In the genomic region with DNA sequence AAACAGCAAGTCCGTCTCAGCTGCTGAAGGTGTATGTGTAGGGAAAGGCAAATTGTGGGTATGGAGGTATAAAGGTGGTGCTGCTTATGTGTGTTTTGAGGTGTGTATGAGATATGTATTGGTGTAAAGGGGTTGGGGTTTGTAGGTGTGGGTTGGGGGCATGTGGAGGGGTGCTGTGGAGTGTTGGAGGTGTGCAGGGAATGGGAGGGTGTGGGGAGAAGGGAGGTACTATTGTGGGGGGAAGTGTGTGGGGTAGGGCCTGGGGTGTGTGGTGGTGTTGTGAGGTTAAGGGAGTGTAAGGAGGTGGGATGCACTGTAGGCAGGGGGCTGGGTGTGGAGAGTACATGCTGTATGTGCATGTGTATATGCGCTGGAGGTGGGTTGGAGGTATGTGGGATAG, we compare ENCODE assay signal across 11 cellular contexts. TPM values are rescaled to one million over a fixed set of nuclear protein-coding genes. Genes with fewer than 3 reads are reported as not detected.
DNase-seq lines count a peak whose midpoint lies in the region; ATAC-seq, FAIRE-seq and TF ChIP-seq lines count a peak whose summit lies in the region.
"Had no signal": no experiment of that assay in that cellular context is flagged by ENCODE, and none has a peak within 500 bp of the region (broad histone marks: within the 10 kb centered on the region; RNA-seq: fewer than 3 reads in every experiment).

No MANE protein-coding gene starts in this region.

- H3K27ac ChIP-seq in Karpas-422 (ENCODE audit: low read length) (peak overlapping the region; percentile 59), GM12878 (ENCODE audit: control insufficient read depth, insufficient read depth) (peak overlapping the region; percentile 38), layer of hippocampus (ENCODE audit: low read depth, low read length) (peak overlapping the region; percentile 65)

- DNase-seq in Karpas-422: no peak
- no peak for DNase-seq in GM12878 (ENCODE audit: low read depth, low spot score)
- no peak for DNase-seq in stimulated activated naive B cell treated with anti-CD40 and anti-IgM and Interleukin-4, amounts not matched to agents 10 μg/mL and 1 μg/mL and 100 μg/mL, for 72 hours
- DNase-seq in HuH-7 (ENCODE audit: low spot score): no peak
- no peak for DNase-seq in cerebellum (ENCODE audit: low spot score)
- DNase-seq in NCI-H82 (lab: John Stamatoyannopoulos, UW): no peak
- DNase-seq in activated effector memory CD4-positive, alpha-beta T cell treated with Interleukin-2 at 50 U/mL for 16 hours: no peak
- DNase-seq: NCI-H1436; stimulated activated CD8-positive, alpha-beta memory T cell treated with anti-CD3 and anti-CD28 coated beads, Interleukin-4, amount 100 ng/mL, for 48 hours had no signal

- H3K4me2 ChIP-seq in Karpas-422 (ENCODE audit: low read depth, low read length, poor library complexity, severe bottlenecking): peak overlapping the region; percentile 12
- peak overlapping the region; percentile 34; the same call in 1 of the 2 replicates for H3K4me2 ChIP-seq in GM12878 (ENCODE audit: control insufficient read depth, insufficient read depth)

- no peak for TF ChIP-seq RAD21 in GM12878 (IDR thresholded peaks at IDR 0.05; ENCODE audit: insufficient read depth, low read depth, low read length)

- no peak overlapping the region for H3K9ac ChIP-seq in Karpas-422 (ENCODE audit: low read length)
- H3K9ac ChIP-seq in GM12878 (ENCODE audit: control insufficient read depth, insufficient read depth, low read length): no peak overlapping the region

- TF ChIP-seq POLR2A in GM12878 (IDR thresholded peaks at IDR 0.05; ENCODE audit: low read depth, low read length): no peak

- intact Hi-C loops in GM12878 (cut with micrococcal nuclease; ENCODE audit: unreplicated experiment): no loop called here

- peaks cover 0 to 2% of the 10 kb centered on the region in 2 donors for H3K9me3 Mint-ChIP-seq in stimulated activated naive B cell treated with anti-CD40 and anti-IgM and Interleukin-4, amounts not matched to agents 10 μg/mL and 1 μg/mL and 100 μg/mL, for 72 hours

- 73% methylated on average over 2 of the region's 2 CpGs for WGBS in GM12878 (ENCODE audit: insufficient coverage, insufficient replicate concordance, low lambda C conversion rate, missing lambda C conversion rate)

- TF ChIP-seq CTCF in GM12878 (IDR thresholded peaks at IDR 0.05 in 2 of 3, conservative IDR thresholded peaks at IDR 0.05 in 1 of 3; ENCODE audit: control insufficient read depth in 2 of 3, extremely low read depth in 1 of 3, insufficient read depth in 1 of 3, low read depth in 3 of 3, low read length in 3 of 3): no peak

- POLR2A ChIA-PET in GM12878 (lab: Charles Lee): interaction anchor here (2.9 to 3.3 kb wide), 2 partner anchors 13 kb away, joined by 19 to 21 read pairs; no protein-coding TSS in a partner anchor

- H3K27ac Mint-ChIP-seq in stimulated activated naive B cell treated with anti-CD40 and anti-IgM and Interleukin-4, amounts not matched to agents 10 μg/mL and 1 μg/mL and 100 μg/mL, for 72 hours: peak overlapping the region; percentile 90

- H3K27me3 ChIP-seq in Karpas-422 (ENCODE audit: low read length): no peaks in the 10 kb centered on the region
- no peaks in the 10 kb centered on the region for H3K27me3 ChIP-seq in GM12878 (replicated peaks in 1 of 2; ENCODE audit: control insufficient read depth in 2 of 2, insufficient read depth in 2 of 2, low read length in 1 of 2)
- H3K27me3 ChIP-seq in layer of hippocampus (ENCODE audit: control insufficient read depth, insufficient read depth, low read length): no peaks in the 10 kb centered on the region

- H3K4me3 Mint-ChIP-seq in stimulated activated naive B cell treated with anti-CD40 and anti-IgM and Interleukin-4, amounts not matched to agents 10 μg/mL and 1 μg/mL and 100 μg/mL, for 72 hours: peak overlapping the region; percentile 71 to 76

- H3K4me1 Mint-ChIP-seq in stimulated activated naive B cell treated with anti-CD40 and anti-IgM and Interleukin-4, amounts not matched to agents 10 μg/mL and 1 μg/mL and 100 μg/mL, for 72 hours: peaks cover 68 to 86% of the 10 kb centered on the region in 2 donors

- RAD21 ChIA-PET in GM12878 (lab: Charles Lee; ENCODE audit: unreplicated experiment): interaction anchor here (1.9 to 4.0 kb wide), 2 partner anchors 14 to 18 kb away, joined by 5 to 18 read pairs; partner anchors contain the start of gene NBEAL2

- H3K9me3 ChIP-seq in Karpas-422 (ENCODE audit: low read length) (no peaks in the 10 kb centered on the region), GM12878 (replicated peaks; ENCODE audit: control insufficient read depth, insufficient read depth, low read length) (peaks cover 3% of the 10 kb centered on the region; the same call in 2 of the 3 replicates)

- no peaks in the 10 kb centered on the region for H3K27me3 Mint-ChIP-seq in stimulated activated naive B cell treated with anti-CD40 and anti-IgM and Interleukin-4, amounts not matched to agents 10 μg/mL and 1 μg/mL and 100 μg/mL, for 72 hours

- in situ Hi-C loops in GM12878 (cut with MboI): no loop called here

- CTCF ChIA-PET in GM12878 (lab: Yijun Ruan, JAX): interaction anchor here (0.8 to 5.4 kb wide), 5 partner anchors 6 to 49 kb away, joined by 3 to 31 read pairs (median 3); no protein-coding TSS in a partner anchor

- peaks cover 12% of the 10 kb centered on the region for H3K36me3 ChIP-seq in Karpas-422 (ENCODE audit: insufficient read depth, low read length)
- peaks cover 8 to 18% of the 10 kb centered on the region in 2 experiments; a peak in 3 of 4 replicates for H3K36me3 ChIP-seq in GM12878 (ENCODE audit: control insufficient read depth in 2 of 2, insufficient read depth in 2 of 2, low read length in 1 of 2)

- no peaks in the 10 kb centered on the region for H3K9me2 ChIP-seq in Karpas-422 (replicated peaks; ENCODE audit: insufficient read depth, low read length)

- ATAC-seq in GM12878: no peak
- ATAC-seq in stimulated activated naive B cell treated with anti-CD40 and anti-IgM and Interleukin-4, amounts not matched to agents 10 μg/mL and 1 μg/mL and 100 μg/mL, for 72 hours (replicated peaks): no peak

- H4K20me1 ChIP-seq in Karpas-422 (ENCODE audit: insufficient read depth, low read depth, low read length): peaks cover 39% of the 10 kb centered on the region
- peaks cover 7% of the 10 kb centered on the region; the same call in 1 of the 2 replicates for H4K20me1 ChIP-seq in GM12878 (ENCODE audit: control insufficient read depth, insufficient read depth)

- no peak overlapping the region for H2AFZ ChIP-seq in Karpas-422 (ENCODE audit: low read length)
- H2AFZ ChIP-seq in GM12878 (ENCODE audit: control insufficient read depth, low read depth, low read length): no peak overlapping the region

- SMC1A ChIA-PET in GM12878 (lab: Charles Lee; ENCODE audit: uncharacterized antibody, unreplicated experiment): interaction anchor here (1.2 to 17.2 kb wide), 5 partner anchors 9 to 38 kb away, joined by 3 to 298 read pairs (median 9); no protein-coding TSS in a partner anchor

- peaks cover 84% of the 10 kb centered on the region for H3K79me2 ChIP-seq in Karpas-422 (ENCODE audit: low read length)
- peaks cover 81% of the 10 kb centered on the region for H3K79me2 ChIP-seq in GM12878 (ENCODE audit: control insufficient read depth, insufficient read depth, low read length)

- BruUV-seq in GM12878 (replicated peaks; lab: Mats Ljungman, UMichigan): no TSS peak

- no peak for FAIRE-seq in GM12878 (lab: Jason Lieb, UNC)
- FAIRE-seq: G401.6 had no signal

- H3K4me1 ChIP-seq in Karpas-422 (ENCODE audit: low read length) (peaks cover 81% of the 10 kb centered on the region), GM12878 (ENCODE audit: control insufficient read depth, insufficient read depth, low read length) (peaks cover 55% of the 10 kb centered on the region)

- H3K4me3 ChIP-seq in Karpas-422 (ENCODE audit: low read length) (no peak overlapping the region), GM12878 (no peak overlapping the region)

- peaks cover 58 to 70% of the 10 kb centered on the region in 2 donors for H3K36me3 Mint-ChIP-seq in stimulated activated naive B cell treated with anti-CD40 and anti-IgM and Interleukin-4, amounts not matched to agents 10 μg/mL and 1 μg/mL and 100 μg/mL, for 72 hours

- TF ChIP-seq EP300 in GM12878 (IDR thresholded peaks at IDR 0.05; ENCODE audit: borderline replicate concordance in 1 of 2, control insufficient read depth in 1 of 2, low read depth in 2 of 2, low read length in 2 of 2): no peak

RNA-seq across cellular contexts. Expression of gene CCDC12, which starts 15.7 kb away (rescaled TPM):
- total RNA-seq in Karpas-422 (2014; rRNA removed; shearing (Covaris generic); ENCODE audit: low replicate concordance): 40.2 and 83.5 TPM in 2 replicates
- total RNA-seq in GM12878 (2013; cell fraction: nucleolus; rRNA removed): 111 and 121 TPM in 2 replicates
- total RNA-seq in GM12878 (2014; rRNA removed) (46.9 and 53.0 TPM in 2 replicates), GM12878 (2014; rRNA removed; fragmentation: Illumina TruSeq; extraction: Trizol) (67.3 and 72.4 TPM in 2 replicates), GM12878 (2021) (65.8 and 65.9 TPM in 2 replicates), cerebellum (23.0 TPM)
- polyA plus RNA-seq in GM12878 (2011; ENCODE audit: low read depth): 29.4 TPM
- polyA plus RNA-seq in GM12878 (2011; rRNA removed) (31.2 and 45.6 TPM in 2 replicates), GM12878 (2014; fragmentation: Illumina TruSeq; extraction: Trizol) (11.2 and 63.3 TPM in 2 replicates), GM12878 (2014; fragmentation: Nextera tagmentation; extraction: Ambion mirVana) (10 to 100 TPM in 1 of 2 experiments, 1 to 10 TPM in 1; 9.2 to 22.5 TPM), GM12878 (2014; rRNA removed) (59.3 and 67.6 TPM in 2 replicates), GM12878 (2016; fragmentation: Nextera tagmentation; extraction: Ambion mirVana) (10 to 100 TPM; 83.1 to 91.4 TPM)
- polyA plus RNA-seq in GM12878 (2011; cell fraction: cytosol; rRNA removed): 52.2 and 68.0 TPM in 2 replicates
- polyA plus RNA-seq in GM12878 (2011; cell fraction: nucleus; rRNA removed): 63.4 and 85.5 TPM in 2 replicates
- polyA plus RNA-seq in GM12878 (2012): 47.7 and 72.7 TPM in 2 replicates
- 69.5 and 77.8 TPM in 2 replicates for polyA minus RNA-seq in GM12878 (2011; rRNA and poly(A)+ RNA removed)
- 15.6 and 18.2 TPM in 2 replicates for polyA minus RNA-seq in GM12878 (2011; cell fraction: cytosol; rRNA and poly(A)+ RNA removed)
- 64.3 and 144 TPM in 2 replicates for polyA minus RNA-seq in GM12878 (2011; cell fraction: nucleus; rRNA and poly(A)+ RNA removed)

RNA-seq across cellular contexts. Expression of gene NBEAL2, which starts 18.7 kb away (rescaled TPM):
- 60.5 and 133 TPM in 2 replicates for total RNA-seq in Karpas-422 (2014; rRNA removed; shearing (Covaris generic); ENCODE audit: low replicate concordance)
- 152 and 168 TPM in 2 replicates for total RNA-seq in GM12878 (2013; cell fraction: nucleolus; rRNA removed)
- total RNA-seq in GM12878 (2014; rRNA removed): 47.2 and 52.0 TPM in 2 replicates
- 19.7 and 21.8 TPM in 2 replicates for total RNA-seq in GM12878 (2014; rRNA removed; fragmentation: Illumina TruSeq; extraction: Trizol)
- total RNA-seq in GM12878 (2021): 106 and 127 TPM in 2 replicates
- polyA plus RNA-seq in GM12878 (2011; ENCODE audit: low read depth): 27.1 TPM
- polyA plus RNA-seq in GM12878 (2011; rRNA removed): 17.1 and 29.0 TPM in 2 replicates
- polyA plus RNA-seq in GM12878 (2011; cell fraction: cytosol; rRNA removed): 39.5 and 52.6 TPM in 2 replicates
- polyA plus RNA-seq in GM12878 (2011; cell fraction: nucleus; rRNA removed): 940 and 1,024 TPM in 2 replicates
- polyA plus RNA-seq in GM12878 (2012): 62.9 and 78.4 TPM in 2 replicates
- 16.4 and 41.4 TPM in 2 replicates for polyA plus RNA-seq in GM12878 (2014; fragmentation: Illumina TruSeq; extraction: Trizol)
- under 1 TPM; 0.07 to 0.18 TPM for polyA plus RNA-seq in GM12878 (2014; fragmentation: Nextera tagmentation; extraction: Ambion mirVana)
- polyA plus RNA-seq in GM12878 (2014; rRNA removed): 96.3 and 110 TPM in 2 replicates
- polyA plus RNA-seq in GM12878 (2016; fragmentation: Nextera tagmentation; extraction: Ambion mirVana): 10 to 100 TPM; 22.5 to 29.7 TPM
- 21.7 and 46.1 TPM in 2 replicates for polyA minus RNA-seq in GM12878 (2011; rRNA and poly(A)+ RNA removed)
- polyA minus RNA-seq in GM12878 (2011; cell fraction: cytosol; rRNA and poly(A)+ RNA removed): 21.8 and 25.3 TPM in 2 replicates
- polyA minus RNA-seq in GM12878 (2011; cell fraction: nucleus; rRNA and poly(A)+ RNA removed): 95.1 and 139 TPM in 2 replicates
- 8.2 TPM for total RNA-seq in cerebellum
